In the genomic region with DNA sequence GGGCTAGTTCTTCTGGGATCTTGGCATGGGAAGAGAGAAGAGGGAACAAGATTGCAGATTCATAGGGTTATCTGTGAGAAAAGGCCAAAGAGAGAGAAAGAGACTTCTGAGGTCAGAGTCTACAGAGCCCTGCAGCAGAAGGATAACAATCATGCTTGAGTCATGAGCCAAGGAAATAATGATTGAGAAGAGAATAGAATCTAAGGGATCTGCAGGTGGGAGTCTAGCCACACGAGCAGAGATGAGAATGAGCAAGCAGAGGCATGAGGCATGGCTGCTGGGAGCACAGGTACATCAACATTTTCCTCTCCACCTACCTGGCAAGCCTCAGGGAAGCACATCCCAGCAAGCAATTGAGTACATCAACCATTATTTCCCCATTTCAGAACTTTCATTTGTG, we compare ENCODE assay signal across 35 cellular contexts.
"Had no signal": no experiment of that assay in that cellular context is flagged by ENCODE, and none has a peak within 500 bp of the region (broad histone marks: within the 10 kb centered on the region; RNA-seq: fewer than 3 reads in every experiment).

No MANE protein-coding gene starts in this region.

- H3K36me3 ChIP-seq: MG63 had no signal

- H3K27me3 ChIP-seq: MG63 had no signal

- DNase-seq: Karpas-422, Kasumi-1, KG1, MG63, MM.1S, MV-4-11, NCI-H1048, NCI-H1092, NCI-H1092 treated with DMSO at 0.1 percent for 48 hours, NCI-H1105, NCI-H1105 treated with DMSO at 0.1 percent for 48 hours, NCI-H1417, NCI-H1417 treated with DMSO at 0.1 percent for 48 hours, NCI-H1436, NCI-H1436 treated with DMSO at 0.1 percent for 48 hours, NCI-H146, NCI-H1694, NCI-H1694 treated with DMSO at 0.1 percent for 48 hours, NCI-H187, NCI-H187 treated with DMSO at 0.1 percent for 48 hours, NCI-H1930, NCI-H2029, NCI-H2029 treated with DMSO at 0.1 percent for 48 hours, NCI-H2081, NCI-H2081 treated with DMSO at 0.1 percent for 48 hours, NCI-H2107, NCI-H2171, NCI-H2171 treated with DMSO at 0.1 percent for 48 hours, NCI-H2227 treated with DMSO at 0.1 percent for 48 hours, NCI-H226, NCI-H446, NCI-H446 treated with DMSO at 0.1 percent for 48 hours, NCI-H510A, NCI-H510A treated with DMSO at 0.1 percent for 48 hours had no signal

- H3K4me2 ChIP-seq: KMS-11 had no signal

- H3K9me3 ChIP-seq: MG63 had no signal

- H3K27ac ChIP-seq: KMS-11 had no signal

- H3K4me3 ChIP-seq: MG63 had no signal
